ENCODE assay signal across 1 cellular context in the genomic region with DNA sequence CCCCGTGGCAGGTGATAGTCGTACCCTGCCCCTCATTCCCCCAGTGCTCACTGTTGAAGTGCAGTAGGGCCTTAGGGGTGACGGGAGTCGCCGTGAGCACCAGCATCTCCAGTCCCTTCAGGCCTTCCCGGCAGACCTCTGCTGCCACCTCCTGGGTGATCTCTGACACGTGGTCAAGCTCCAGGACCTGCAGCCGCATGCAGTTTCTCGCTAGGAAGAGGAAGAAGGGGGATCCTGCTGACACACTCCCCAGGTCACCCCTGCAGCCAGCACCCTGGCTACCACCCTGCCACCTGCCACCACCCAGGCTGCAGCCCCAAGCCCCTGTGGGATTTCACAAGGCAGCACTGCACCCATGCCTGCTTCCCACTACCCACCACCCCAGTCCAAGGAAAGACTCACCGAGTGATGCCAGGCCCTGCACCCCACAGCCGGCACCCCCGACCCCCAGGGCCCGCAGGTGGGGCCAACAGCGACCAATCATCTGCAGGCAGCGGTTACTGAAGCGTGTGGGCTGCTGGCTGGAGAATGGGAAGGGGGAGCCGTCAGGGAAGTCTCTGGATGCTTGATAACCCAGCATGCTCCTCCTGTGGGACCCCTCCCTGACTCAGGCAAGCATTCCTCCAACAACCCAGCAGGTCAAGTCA.
TF ChIP-seq lines count a peak whose summit lies in the region.

No MANE protein-coding gene starts in this region.

TF ChIP-seq in HepG2, 621 proteins besides CTCF, POLR2A, EP300 and RAD21 (continued from another document and continues in another):
- no peak for TF ChIP-seq KAT2B (IDR thresholded peaks at IDR 0.05; ENCODE audit: borderline replicate concordance, low read depth, low read length)
- TF ChIP-seq SNAPC4 (CRISPR knock-in tag; IDR thresholded peaks at IDR 0.05) = no peak
- peak; percentile 97 for TF ChIP-seq MYC (CRISPR knock-in tag; IDR thresholded peaks at IDR 0.05; ENCODE audit: borderline replicate concordance)
- TF ChIP-seq RFX5 (IDR thresholded peaks at IDR 0.05; ENCODE audit: low read depth, low read length) = no peak
- no peak for TF ChIP-seq HOXD1 (CRISPR knock-in tag; IDR thresholded peaks at IDR 0.05)
- TF ChIP-seq FOXA3 (CRISPR knock-in tag; IDR thresholded peaks at IDR 0.05) = 0 out of 2 replicates have a peak, but pooled peaks have one; percentile 32
- TF ChIP-seq FUBP1 (CRISPR knock-in tag; IDR thresholded peaks at IDR 0.05; ENCODE audit: borderline replicate concordance) = no peak
- TF ChIP-seq EEA1 (CRISPR knock-in tag; IDR thresholded peaks at IDR 0.05; ENCODE audit: borderline replicate concordance) = no peak
- no peak for TF ChIP-seq ZBTB34 (CRISPR knock-in tag; IDR thresholded peaks at IDR 0.05)
- TF ChIP-seq ZNF264 (CRISPR knock-in tag; IDR thresholded peaks at IDR 0.05) = no peak
- no peak for TF ChIP-seq ZNF143 (CRISPR knock-in tag; IDR thresholded peaks at IDR 0.05)
- TF ChIP-seq ZNF383 (CRISPR knock-in tag; IDR thresholded peaks at IDR 0.05; ENCODE audit: borderline replicate concordance) = no peak
- peak; percentile 65; the same call in 1 of the 2 replicates for TF ChIP-seq SALL1 (CRISPR knock-in tag; IDR thresholded peaks at IDR 0.05)
- TF ChIP-seq U2AF1 (optimal IDR thresholded peaks at IDR 0.05; ENCODE audit: low read depth, low read length) = no peak
- TF ChIP-seq AGO2 (optimal IDR thresholded peaks at IDR 0.05; ENCODE audit: low read depth, low read length) = no peak
- no peak for TF ChIP-seq SP2 (CRISPR knock-in tag; IDR thresholded peaks at IDR 0.05)
- TF ChIP-seq AKAP8 (CRISPR knock-in tag; IDR thresholded peaks at IDR 0.05) = no peak
- TF ChIP-seq, protein P1, sequence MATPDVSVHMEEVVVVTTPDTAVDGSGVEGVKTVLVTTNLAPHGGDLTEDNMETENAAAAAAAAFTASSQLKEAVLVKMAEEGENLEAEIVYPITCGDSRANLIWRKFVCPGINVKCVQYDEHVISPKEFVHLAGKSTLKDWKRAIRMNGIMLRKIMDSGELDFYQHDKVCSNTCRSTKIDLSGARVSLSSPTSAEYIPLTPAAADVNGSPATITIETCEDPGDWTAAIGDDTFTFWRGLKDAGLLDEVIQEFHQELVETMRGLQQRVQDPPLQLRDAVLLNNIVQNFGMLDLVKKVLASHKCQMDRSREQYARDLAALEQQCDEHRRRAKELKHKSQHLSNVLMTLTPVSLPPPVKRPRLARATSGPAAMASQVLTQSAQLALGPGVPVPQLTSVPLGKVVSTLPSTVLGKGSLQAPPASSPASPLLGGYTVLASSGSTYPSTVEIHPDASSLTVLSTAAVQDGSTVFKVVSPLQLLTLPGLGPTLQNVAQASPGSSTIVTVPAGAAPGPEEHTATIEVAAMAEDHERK (CRISPR knock-in tag; IDR thresholded peaks at IDR 0.05; ENCODE audit: low read depth) = no peak
- 0 out of 2 replicates have a peak, but pooled peaks have one; percentile 42 for TF ChIP-seq CREBL2 (CRISPR knock-in tag; IDR thresholded peaks at IDR 0.05; ENCODE audit: borderline replicate concordance)
- no peak for TF ChIP-seq ZEB1 (IDR thresholded peaks at IDR 0.05; ENCODE audit: insufficient replicate concordance, low read depth)
- no peak for TF ChIP-seq MIXL1 (CRISPR knock-in tag; IDR thresholded peaks at IDR 0.05)
- TF ChIP-seq, protein P2, sequence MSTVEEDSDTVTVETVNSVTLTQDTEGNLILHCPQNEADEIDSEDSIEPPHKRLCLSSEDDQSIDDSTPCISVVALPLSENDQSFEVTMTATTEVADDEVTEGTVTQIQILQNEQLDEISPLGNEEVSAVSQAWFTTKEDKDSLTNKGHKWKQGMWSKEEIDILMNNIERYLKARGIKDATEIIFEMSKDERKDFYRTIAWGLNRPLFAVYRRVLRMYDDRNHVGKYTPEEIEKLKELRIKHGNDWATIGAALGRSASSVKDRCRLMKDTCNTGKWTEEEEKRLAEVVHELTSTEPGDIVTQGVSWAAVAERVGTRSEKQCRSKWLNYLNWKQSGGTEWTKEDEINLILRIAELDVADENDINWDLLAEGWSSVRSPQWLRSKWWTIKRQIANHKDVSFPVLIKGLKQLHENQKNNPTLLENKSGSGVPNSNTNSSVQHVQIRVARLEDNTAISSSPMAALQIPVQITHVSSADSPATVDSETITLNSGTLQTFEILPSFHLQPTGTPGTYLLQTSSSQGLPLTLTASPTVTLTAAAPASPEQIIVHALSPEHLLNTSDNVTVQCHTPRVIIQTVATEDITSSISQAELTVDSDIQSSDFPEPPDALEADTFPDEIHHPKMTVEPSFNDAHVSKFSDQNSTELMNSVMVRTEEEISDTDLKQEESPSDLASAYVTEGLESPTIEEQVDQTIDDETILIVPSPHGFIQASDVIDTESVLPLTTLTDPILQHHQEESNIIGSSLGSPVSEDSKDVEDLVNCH (CRISPR knock-in tag; IDR thresholded peaks at IDR 0.05) = no peak
- TF ChIP-seq, protein P3, sequence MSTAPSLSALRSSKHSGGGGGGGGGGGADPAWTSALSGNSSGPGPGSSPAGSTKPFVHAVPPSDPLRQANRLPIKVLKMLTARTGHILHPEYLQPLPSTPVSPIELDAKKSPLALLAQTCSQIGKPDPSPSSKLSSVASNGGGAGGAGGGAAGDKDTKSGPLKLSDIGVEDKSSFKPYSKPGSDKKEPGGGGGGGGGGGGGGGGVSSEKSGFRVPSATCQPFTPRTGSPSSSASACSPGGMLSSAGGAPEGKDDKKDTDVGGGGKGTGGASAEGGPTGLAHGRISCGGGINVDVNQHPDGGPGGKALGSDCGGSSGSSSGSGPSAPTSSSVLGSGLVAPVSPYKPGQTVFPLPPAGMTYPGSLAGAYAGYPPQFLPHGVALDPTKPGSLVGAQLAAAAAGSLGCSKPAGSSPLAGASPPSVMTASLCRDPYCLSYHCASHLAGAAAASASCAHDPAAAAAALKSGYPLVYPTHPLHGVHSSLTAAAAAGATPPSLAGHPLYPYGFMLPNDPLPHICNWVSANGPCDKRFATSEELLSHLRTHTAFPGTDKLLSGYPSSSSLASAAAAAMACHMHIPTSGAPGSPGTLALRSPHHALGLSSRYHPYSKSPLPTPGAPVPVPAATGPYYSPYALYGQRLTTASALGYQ (CRISPR knock-in tag; IDR thresholded peaks at IDR 0.05) = no peak
- no peak for TF ChIP-seq RFX1 (IDR thresholded peaks at IDR 0.05)
- peak; percentile 51 for TF ChIP-seq SMC3 (IDR thresholded peaks at IDR 0.05; ENCODE audit: low read length)
- no peak for TF ChIP-seq ARID5B (CRISPR knock-in tag; IDR thresholded peaks at IDR 0.05)
- no peak for TF ChIP-seq SMAD3 (CRISPR knock-in tag; IDR thresholded peaks at IDR 0.05)
- TF ChIP-seq JARID2 (CRISPR knock-in tag; IDR thresholded peaks at IDR 0.05; ENCODE audit: insufficient replicate concordance) = no peak
- no peak for TF ChIP-seq BHLHE40 (IDR thresholded peaks at IDR 0.05; ENCODE audit: low read length)
- TF ChIP-seq, protein P4, sequence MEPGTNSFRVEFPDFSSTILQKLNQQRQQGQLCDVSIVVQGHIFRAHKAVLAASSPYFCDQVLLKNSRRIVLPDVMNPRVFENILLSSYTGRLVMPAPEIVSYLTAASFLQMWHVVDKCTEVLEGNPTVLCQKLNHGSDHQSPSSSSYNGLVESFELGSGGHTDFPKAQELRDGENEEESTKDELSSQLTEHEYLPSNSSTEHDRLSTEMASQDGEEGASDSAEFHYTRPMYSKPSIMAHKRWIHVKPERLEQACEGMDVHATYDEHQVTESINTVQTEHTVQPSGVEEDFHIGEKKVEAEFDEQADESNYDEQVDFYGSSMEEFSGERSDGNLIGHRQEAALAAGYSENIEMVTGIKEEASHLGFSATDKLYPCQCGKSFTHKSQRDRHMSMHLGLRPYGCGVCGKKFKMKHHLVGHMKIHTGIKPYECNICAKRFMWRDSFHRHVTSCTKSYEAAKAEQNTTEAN (CRISPR knock-in tag; conservative IDR thresholded peaks at IDR 0.05) = no peak
- no peak for TF ChIP-seq ETS1 (CRISPR knock-in tag; IDR thresholded peaks at IDR 0.05)
- no peak for TF ChIP-seq REXO4 (CRISPR knock-in tag; IDR thresholded peaks at IDR 0.05; ENCODE audit: borderline replicate concordance)
- TF ChIP-seq NR2F1 (CRISPR knock-in tag; IDR thresholded peaks at IDR 0.05) = no peak
- no peak for TF ChIP-seq PRPF4 (IDR thresholded peaks at IDR 0.05; ENCODE audit: low read depth, low read length, poor library complexity, severe bottlenecking)
- no peak for TF ChIP-seq ZKSCAN5 (CRISPR knock-in tag; IDR thresholded peaks at IDR 0.05)
